In genomic region chr2:231960810-231961348, GRCh38 we compare ENCODE assay signal across 8 cellular contexts. TPM values are rescaled to one million over a fixed set of nuclear protein-coding genes. Genes with fewer than 3 reads are reported as not detected.
DNase-seq lines count a peak whose midpoint lies in the region; ATAC-seq and TF ChIP-seq lines count a peak whose summit lies in the region.

No MANE protein-coding gene starts in this region.

- ATAC-seq in HG02759 (IDR thresholded peaks at IDR 0.05; ENCODE audit: unreplicated experiment): no peak
- no peak for ATAC-seq in GM18502 (IDR thresholded peaks at IDR 0.05; ENCODE audit: poor library complexity, unreplicated experiment)

- peaks cover 5% of the 10 kb centered on the region for H3K36me3 Mint-ChIP-seq in activated naive CD4-positive, alpha-beta T cell treated with anti-CD3 and anti-CD28 coated beads for 36 hours (ENCODE audit: low read depth)
- peaks cover 7% of the 10 kb centered on the region for H3K36me3 Mint-ChIP-seq in activated T-helper 1 cell treated with anti-CD3 and anti-CD28 coated beads, Interleukin-12 subunit alpha, Interleukin-12 subunit beta, Interleukin-2, Interleukin-4 antibody, amounts not matched to agents 30 ng/mL and 10 ng/mL and 1 ng/mL, durations not matched to agents 14 hours and 24 hours and 36 hours (ENCODE audit: low read depth)

- peak overlapping the region; percentile 91 for H3K9ac ChIP-seq in iPS-20b (ENCODE audit: low read depth, low read length)

- H3K9me3 ChIP-seq in iPS-20b (ENCODE audit: insufficient read depth, low read depth, low read length) (no peaks in the 10 kb centered on the region), testis (no peaks in the 10 kb centered on the region)

- H3K4me3 ChIP-seq in iPS-20b (ENCODE audit: low read length): peak overlapping the region; percentile 95
- H3K4me3 ChIP-seq in testis: peak overlapping the region; percentile 68 to 96

- H3K27ac ChIP-seq in iPS-20b (ENCODE audit: low read length): peak overlapping the region; percentile 42
- peak overlapping the region; percentile 82 to 87 for H3K27ac ChIP-seq in testis

- TF ChIP-seq POLR2A in testis (IDR thresholded peaks at IDR 0.05): no peak

- H3K4me1 Mint-ChIP-seq in activated naive CD4-positive, alpha-beta T cell treated with anti-CD3 and anti-CD28 coated beads for 36 hours (ENCODE audit: low read depth): peaks cover 31% of the 10 kb centered on the region
- H3K4me1 Mint-ChIP-seq in activated T-helper 1 cell treated with anti-CD3 and anti-CD28 coated beads, Interleukin-12 subunit alpha, Interleukin-12 subunit beta, Interleukin-2, Interleukin-4 antibody, amounts not matched to agents 30 ng/mL and 10 ng/mL and 1 ng/mL, durations not matched to agents 14 hours and 24 hours and 36 hours (ENCODE audit: low read depth): peaks cover 22% of the 10 kb centered on the region

- H3K27ac Mint-ChIP-seq in activated naive CD4-positive, alpha-beta T cell treated with anti-CD3 and anti-CD28 coated beads for 36 hours: peak overlapping the region; percentile 86
- peak overlapping the region; percentile 93 for H3K27ac Mint-ChIP-seq in activated T-helper 1 cell treated with anti-CD3 and anti-CD28 coated beads, Interleukin-12 subunit alpha, Interleukin-12 subunit beta, Interleukin-2, Interleukin-4 antibody, amounts not matched to agents 30 ng/mL and 10 ng/mL and 1 ng/mL, durations not matched to agents 14 hours and 24 hours and 36 hours

- no peaks in the 10 kb centered on the region for H3K9me3 Mint-ChIP-seq in activated naive CD4-positive, alpha-beta T cell treated with anti-CD3 and anti-CD28 coated beads for 36 hours
- peaks cover 5% of the 10 kb centered on the region for H3K9me3 Mint-ChIP-seq in activated T-helper 1 cell treated with anti-CD3 and anti-CD28 coated beads, Interleukin-12 subunit alpha, Interleukin-12 subunit beta, Interleukin-2, Interleukin-4 antibody, amounts not matched to agents 30 ng/mL and 10 ng/mL and 1 ng/mL, durations not matched to agents 14 hours and 24 hours and 36 hours

- no peaks in the 10 kb centered on the region for H3K27me3 Mint-ChIP-seq in activated naive CD4-positive, alpha-beta T cell treated with anti-CD3 and anti-CD28 coated beads for 36 hours (ENCODE audit: low read depth)
- peaks cover 6% of the 10 kb centered on the region for H3K27me3 Mint-ChIP-seq in activated T-helper 1 cell treated with anti-CD3 and anti-CD28 coated beads, Interleukin-12 subunit alpha, Interleukin-12 subunit beta, Interleukin-2, Interleukin-4 antibody, amounts not matched to agents 30 ng/mL and 10 ng/mL and 1 ng/mL, durations not matched to agents 14 hours and 24 hours and 36 hours (ENCODE audit: insufficient read depth)

- no peak for TF ChIP-seq CTCF in testis (IDR thresholded peaks at IDR 0.05)

- no peak for DNase-seq in activated naive CD4-positive, alpha-beta T cell treated with anti-CD3 and anti-CD28 coated beads for 36 hours
- no peak for DNase-seq in activated naive CD4-positive, alpha-beta T cell treated with anti-CD3 and anti-CD28 coated beads, Interleukin-2, amount 50 U/mL, for 16 hours
- no peak for DNase-seq in activated T-helper 1 cell treated with anti-CD3 and anti-CD28 coated beads, Interleukin-12 subunit alpha, Interleukin-12 subunit beta, Interleukin-2, Interleukin-4 antibody, amounts not matched to agents 30 ng/mL and 10 ng/mL and 1 ng/mL, durations not matched to agents 14 hours and 24 hours and 36 hours (ENCODE audit: low spot score)
- DNase-seq in testis (no peak), DMS 273 (lab: John Stamatoyannopoulos, UW; ENCODE audit: unreplicated experiment) (no peak)

- intact Hi-C loops in activated naive CD4-positive, alpha-beta T cell treated with anti-CD3 and anti-CD28 coated beads for 36 hours (cut with micrococcal nuclease): loop anchor here (1.0 to 5.0 kb wide), 4 partner anchors 34 to 589 kb away; partner anchors contain the start of genes EIF4E2, NPPC, PDE6D and TIGD1
- intact Hi-C loops in activated T-helper 1 cell treated with anti-CD3 and anti-CD28 coated beads, Interleukin-12 subunit alpha, Interleukin-12 subunit beta, Interleukin-2, Interleukin-4 antibody, amounts not matched to agents 30 ng/mL and 10 ng/mL and 1 ng/mL, durations not matched to agents 14 hours and 24 hours and 36 hours (cut with micrococcal nuclease): loop anchor here (1.0 to 10.0 kb wide), 5 partner anchors 66 to 496 kb away; partner anchors contain the start of gene NCL
- intact Hi-C loops in testis (cut with DNase I; ENCODE audit: low total_unique reads): no loop called here

- H3K4me3 Mint-ChIP-seq in activated naive CD4-positive, alpha-beta T cell treated with anti-CD3 and anti-CD28 coated beads for 36 hours: peak overlapping the region; percentile 84
- peak overlapping the region; percentile 97 for H3K4me3 Mint-ChIP-seq in activated T-helper 1 cell treated with anti-CD3 and anti-CD28 coated beads, Interleukin-12 subunit alpha, Interleukin-12 subunit beta, Interleukin-2, Interleukin-4 antibody, amounts not matched to agents 30 ng/mL and 10 ng/mL and 1 ng/mL, durations not matched to agents 14 hours and 24 hours and 36 hours

- H3K4me1 ChIP-seq in iPS-20b (ENCODE audit: insufficient read depth, low read length): peaks cover 4% of the 10 kb centered on the region; the same call in 1 of the 2 replicates
- peaks cover 4% of the 10 kb centered on the region for H3K4me1 ChIP-seq in testis

- H3K36me3 ChIP-seq in iPS-20b (ENCODE audit: insufficient read depth, low read depth, low read length) (no peaks in the 10 kb centered on the region), testis (ENCODE audit: low read depth, missing control alignments) (no peaks in the 10 kb centered on the region)

- CTCF ChIA-PET in activated naive CD4-positive, alpha-beta T cell treated with anti-CD3 and anti-CD28 coated beads for 36 hours (lab: Charles Lee): no interaction called here

- H3K27me3 ChIP-seq in iPS-20b (ENCODE audit: insufficient read depth, low read length) (no peaks in the 10 kb centered on the region), testis (no peaks in the 10 kb centered on the region)

- 46% methylated on average over 18 of the region's 18 CpGs for WGBS in testis, 2 donors

RNA-seq across cellular contexts. Expression of gene DIS3L2, which starts 0.6 kb away (rescaled TPM):
- total RNA-seq in activated naive CD4-positive, alpha-beta T cell treated with anti-CD3 and anti-CD28 coated beads for 36 hours: 10 to 100 TPM; 32.4 to 35.3 TPM
- 27.9 and 33.1 TPM in 2 replicates for total RNA-seq in activated T-helper 1 cell treated with anti-CD3 and anti-CD28 coated beads, Interleukin-12 subunit alpha, Interleukin-12 subunit beta, Interleukin-2, Interleukin-4 antibody, amounts not matched to agents 30 ng/mL and 10 ng/mL and 1 ng/mL, durations not matched to agents 14 hours and 24 hours and 36 hours
- 10 to 100 TPM; 70.4 to 80.7 TPM for total RNA-seq in testis
- 32.5 TPM for polyA plus RNA-seq in testis (ENCODE audit: insufficient read depth, low read depth, low replicate concordance)

RNA-seq across cellular contexts. Expression of gene NPPC, which starts 34.7 kb away (rescaled TPM):
- total RNA-seq in activated naive CD4-positive, alpha-beta T cell treated with anti-CD3 and anti-CD28 coated beads for 36 hours: 1 to 10 TPM in 1 of 2 experiments, under 1 TPM in 1; 0.57 to 1.2 TPM
- 1.6 TPM in 2 replicates for total RNA-seq in activated T-helper 1 cell treated with anti-CD3 and anti-CD28 coated beads, Interleukin-12 subunit alpha, Interleukin-12 subunit beta, Interleukin-2, Interleukin-4 antibody, amounts not matched to agents 30 ng/mL and 10 ng/mL and 1 ng/mL, durations not matched to agents 14 hours and 24 hours and 36 hours
- not detected for total RNA-seq in testis
- polyA plus RNA-seq in testis (ENCODE audit: insufficient read depth, low read depth, low replicate concordance): 0.78 TPM
